In the genomic region with DNA sequence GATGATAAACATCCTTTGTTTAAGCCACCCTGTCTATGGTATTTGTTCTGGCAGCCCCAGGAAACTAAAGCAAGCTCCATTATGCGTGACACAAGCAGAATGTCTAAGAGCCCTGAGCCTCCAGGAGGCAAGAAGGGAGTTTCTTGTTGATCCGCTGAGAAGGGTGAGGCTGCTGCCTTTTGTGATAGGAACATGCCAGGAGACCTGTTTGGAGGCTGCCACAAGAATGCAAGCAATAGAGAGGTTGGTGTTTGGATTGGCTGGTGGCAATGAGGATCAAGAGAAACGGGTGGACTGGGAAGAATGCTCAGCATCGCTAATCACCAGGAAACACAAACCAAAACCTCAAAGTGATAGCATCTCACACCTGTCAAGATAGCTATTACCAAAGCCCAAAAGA, we compare ENCODE assay signal across 22 cellular contexts.
A peak's percentile ranks its signal among the peaks of the same experiment; 100 is the strongest.
DNase-seq lines count a peak whose midpoint lies in the region; ATAC-seq and TF ChIP-seq lines count a peak whose summit lies in the region.
"Had no signal": no experiment of that assay in that cellular context is flagged by ENCODE, and none has a peak within 500 bp of the region (broad histone marks: within the 10 kb centered on the region; RNA-seq: fewer than 3 reads in every experiment).

No MANE protein-coding gene starts in this region.

- TF ChIP-seq CTCF in fibroblast of the aortic adventitia (IDR thresholded peaks at IDR 0.05; ENCODE audit: insufficient read depth, low read length) (no peak), type B pancreatic cell (conservative IDR thresholded peaks at IDR 0.05) (no peak), spleen (IDR thresholded peaks at IDR 0.05 in 8 of 11, conservative IDR thresholded peaks at IDR 0.05 in 3 of 11) (no peak)
- TF ChIP-seq CTCF in CD4-positive, alpha-beta T cell (IDR thresholded peaks at IDR 0.05): no peak

- H3K4me1 ChIP-seq in SJCRH30: peaks cover 30% of the 10 kb centered on the region
- no peaks in the 10 kb centered on the region for H3K4me1 ChIP-seq in spleen

- no peaks in the 10 kb centered on the region for H3K36me3 ChIP-seq in SJCRH30
- H3K36me3 ChIP-seq in spleen: no peaks in the 10 kb centered on the region

- TF ChIP-seq POLR2A in spleen (IDR thresholded peaks at IDR 0.05): no peak

- no peak overlapping the region for H3K4me3 ChIP-seq in SJCRH30
- H3K4me3 ChIP-seq in fibroblast of the aortic adventitia (ENCODE audit: low read depth, low read length): no peak overlapping the region
- H3K4me3 ChIP-seq in spleen: no peak overlapping the region
- H3K4me3 ChIP-seq: GM23248 had no signal

- H3K9me3 Mint-ChIP-seq in type B pancreatic cell: peaks cover 4% of the 10 kb centered on the region
- H3K9me3 Mint-ChIP-seq in CD4-positive, alpha-beta T cell: no peaks in the 10 kb centered on the region

- no peaks in the 10 kb centered on the region for H3K4me1 Mint-ChIP-seq in type B pancreatic cell (ENCODE audit: unreplicated experiment)
- no peaks in the 10 kb centered on the region for H3K4me1 Mint-ChIP-seq in CD4-positive, alpha-beta T cell (ENCODE audit: low read depth)

- H3K27ac Mint-ChIP-seq in type B pancreatic cell: peak overlapping the region; percentile 30
- H3K27ac Mint-ChIP-seq in CD4-positive, alpha-beta T cell: no peak overlapping the region

- 33 to 66% (median 58%) methylated on average over 4 of the region's 4 CpGs for WGBS in spleen, 5 donors

- peaks cover 3% of the 10 kb centered on the region; the same call in 1 of the 2 replicates for H3K9me3 ChIP-seq in SJCRH30 (replicated peaks)
- no peaks in the 10 kb centered on the region for H3K9me3 ChIP-seq in CD4-positive, alpha-beta T cell (ENCODE audit: control insufficient read depth, low read length)
- no peaks in the 10 kb centered on the region for H3K9me3 ChIP-seq in spleen

- intact Hi-C loops in CD4-positive, alpha-beta T cell (cut with DNase I, micrococcal nuclease): no loop called here
- intact Hi-C loops in spleen (cut with DNase I; ENCODE audit: low total_unique reads): no loop called here

- no peaks in the 10 kb centered on the region for H3K27me3 ChIP-seq in SJCRH30
- peaks cover 4% of the 10 kb centered on the region for H3K27me3 ChIP-seq in CD4-positive, alpha-beta T cell (ENCODE audit: control insufficient read depth, insufficient read depth, low read length)
- peaks cover 0 to 14% (median 0%) of the 10 kb centered on the region in 7 donors for H3K27me3 ChIP-seq in spleen (replicated peaks in 1 of 7)

- POLR2A ChIA-PET in CD4-positive, alpha-beta T cell (lab: Charles Lee): no interaction called here

- H3K36me3 Mint-ChIP-seq in type B pancreatic cell: no peaks in the 10 kb centered on the region
- H3K36me3 Mint-ChIP-seq in CD4-positive, alpha-beta T cell (ENCODE audit: low read depth): no peaks in the 10 kb centered on the region

- CTCF ChIA-PET in CD4-positive, alpha-beta T cell (lab: Charles Lee): no interaction called here

- ATAC-seq in CD4-positive, alpha-beta T cell (ENCODE audit: poor library complexity): no peak
- ATAC-seq: HepG2 had no signal

- peak; percentile 26 for DNase-seq in activated CD8-positive, alpha-beta memory T cell treated with anti-CD3 and anti-CD28 coated beads for 24 hours
- no peak for DNase-seq in activated CD8-positive, alpha-beta memory T cell treated with anti-CD3 and anti-CD28 coated beads, Interleukin-2, amount 50 U/mL, for 4 hours
- DNase-seq in SJCRH30 (peak; percentile 80 to 89), fibroblast of the aortic adventitia (ENCODE audit: low read depth) (peak; percentile 33), type B pancreatic cell (ENCODE audit: extremely low spot score, unreplicated experiment) (no peak), spleen (no peak), A172 (ENCODE audit: low spot score) (no peak)
- no peak for DNase-seq in CD4-positive, alpha-beta T cell
- DNase-seq: ACHN, DMS153, DND-41, GM23248, H7, KBM-7, MM.1S, NCI-H1694, NCI-H2081, NCI-H526 treated with DMSO at 0.1 percent for 48 hours, Right ventricle myocardium superior, RPMI8226 had no signal

- no peak overlapping the region for H3K4me3 Mint-ChIP-seq in type B pancreatic cell
- H3K4me3 Mint-ChIP-seq in CD4-positive, alpha-beta T cell: no peak overlapping the region

- H3K27ac ChIP-seq in SJCRH30 (peak overlapping the region; percentile 68), spleen (no peak overlapping the region)
- no peak overlapping the region for H3K27ac ChIP-seq in CD4-positive, alpha-beta T cell (ENCODE audit: low read depth, low read length)
- H3K27ac ChIP-seq: 22Rv1, GM23248 had no signal

- H3K27me3 Mint-ChIP-seq in type B pancreatic cell: peaks cover 14% of the 10 kb centered on the region
- peaks cover 39% of the 10 kb centered on the region for H3K27me3 Mint-ChIP-seq in CD4-positive, alpha-beta T cell

Comparison
In these comparisons a context has a peak if more than half of its experiments do, and no peak if none do; other contexts are left out.
1. DNase-seq: peak in activated CD8-positive, alpha-beta memory T cell treated with anti-CD3 and anti-CD28 coated beads for 24 hours (single experiment), SJCRH30 (2 of 2) and fibroblast of the aortic adventitia (single experiment); none in activated CD8-positive, alpha-beta memory T cell treated with anti-CD3 and anti-CD28 coated beads, Interleukin-2, amount 50 U/mL, for 4 hours (single experiment), type B pancreatic cell (single experiment), CD4-positive, alpha-beta T cell (0 of 10), spleen (single experiment) and A172 (single experiment).